In genomic region chr19:44754743-44755066, GRCh38 we compare ENCODE assay signal across 9 cellular contexts. TPM values are rescaled to one million over a fixed set of nuclear protein-coding genes. Genes with fewer than 3 reads are reported as not detected.
DNase-seq lines count a peak whose midpoint lies in the region; ATAC-seq, FAIRE-seq and TF ChIP-seq lines count a peak whose summit lies in the region.
"Had no signal": no experiment of that assay in that cellular context is flagged by ENCODE, and none has a peak within 500 bp of the region (broad histone marks: within the 10 kb centered on the region; RNA-seq: fewer than 3 reads in every experiment).

No MANE protein-coding gene starts in this region.

- H3K4me3 Mint-ChIP-seq in naive thymus-derived CD4-positive, alpha-beta T cell, result peak overlapping the region; percentile 91 to 96 (median 94)

- H3K27me3 ChIP-seq in A673 (replicated peaks; ENCODE audit: insufficient read depth, low read depth, low read length, poor library complexity), result no peaks in the 10 kb centered on the region
- peaks cover 67% of the 10 kb centered on the region for H3K27me3 ChIP-seq in HUES6 (ENCODE audit: control insufficient read depth, insufficient read depth, low read length)
- H3K27me3 ChIP-seq in naive thymus-derived CD4-positive, alpha-beta T cell (ENCODE audit: control insufficient read depth in 2 of 2, insufficient read depth in 2 of 2, low read length in 2 of 2), result no peaks in the 10 kb centered on the region

- BruUV-seq in A673 (replicated peaks; lab: Mats Ljungman, UMichigan), result no TSS peak

- H3K9me3 Mint-ChIP-seq in naive thymus-derived CD4-positive, alpha-beta T cell, result peaks cover 0 to 1% (median 0%) of the 10 kb centered on the region in 11 donors

- POLR2A ChIA-PET in A673 (lab: Charles Lee; ENCODE audit: low non-redundant PET), result interaction anchor here (0.6 kb wide), 1 partner anchor 12 kb away, joined by 5 read pairs; no protein-coding TSS in a partner anchor
- POLR2A ChIA-PET in naive thymus-derived CD4-positive, alpha-beta T cell (lab: Charles Lee), result interaction anchor here (1.2 to 1.9 kb wide), 5 partner anchors 10 to 63 kb away, joined by 3 to 7 read pairs (median 6); no protein-coding TSS in a partner anchor

- H3K9ac ChIP-seq in HUES6 (ENCODE audit: low read length), result no peak overlapping the region

- CTCF ChIA-PET in A673 (lab: Charles Lee), result interaction anchor here (0.6 kb wide), 1 partner anchor 160 kb away, joined by 3 read pairs; no protein-coding TSS in a partner anchor
- CTCF ChIA-PET in naive thymus-derived CD4-positive, alpha-beta T cell (lab: Charles Lee), result interaction anchor here (1.2 to 1.3 kb wide), 2 partner anchors 29 to 31 kb away, joined by 3 to 5 read pairs; no protein-coding TSS in a partner anchor

- ATAC-seq in naive thymus-derived CD4-positive, alpha-beta T cell, result no peak

- peaks cover 31 to 71% (median 59%) of the 10 kb centered on the region in 7 donors for H3K4me1 Mint-ChIP-seq in naive thymus-derived CD4-positive, alpha-beta T cell

- TF ChIP-seq CTCF in A673 (conservative IDR thresholded peaks at IDR 0.05; ENCODE audit: low read depth, low read length), result no peak

- H3K4me3 ChIP-seq in A673 (ENCODE audit: low read depth, low read length, poor library complexity, severe bottlenecking), result peak overlapping the region; percentile 29
- H3K4me3 ChIP-seq in HUES6 (ENCODE audit: low read depth, low read length), result peak overlapping the region; percentile 79
- peak overlapping the region; percentile 81 for H3K4me3 ChIP-seq in naive thymus-derived CD4-positive, alpha-beta T cell (ENCODE audit: low read length)

- intact Hi-C loops in A673 (cut with micrococcal nuclease; ENCODE audit: unreplicated experiment), result no loop called here
- intact Hi-C loops in naive thymus-derived CD4-positive, alpha-beta T cell (cut with micrococcal nuclease), result loop anchor here in 1 of 2 donors (5.0 kb wide), 1 partner anchor 972 kb away; the partner anchor contains the start of gene KCNN4

- H3K27ac ChIP-seq in A673 (ENCODE audit: low read depth, low read length, poor library complexity, severe bottlenecking), result peak overlapping the region; percentile 60
- H3K27ac ChIP-seq in HUES6 (ENCODE audit: low read depth, low read length), result no peak overlapping the region; the same call in 1 of the 2 replicates
- H3K27ac ChIP-seq in caudate nucleus (ENCODE audit: low read depth, low read length), result peak overlapping the region; percentile 40
- H3K27ac ChIP-seq in naive thymus-derived CD4-positive, alpha-beta T cell (ENCODE audit: low read depth, low read length), result peak overlapping the region; percentile 97

- H3K4me1 ChIP-seq in A673 (ENCODE audit: insufficient read depth, low read length, poor library complexity, severe bottlenecking) (peaks cover 27% of the 10 kb centered on the region), HUES6 (ENCODE audit: control insufficient read depth, insufficient read depth, low read length) (peaks cover 33% of the 10 kb centered on the region)
- peaks cover 40 to 54% of the 10 kb centered on the region in 2 donors for H3K4me1 ChIP-seq in naive thymus-derived CD4-positive, alpha-beta T cell (ENCODE audit: control insufficient read depth in 2 of 2, insufficient read depth in 2 of 2, low read length in 2 of 2)

- H3K9me3 ChIP-seq in A673 (ENCODE audit: low read depth, low read length, poor library complexity, severe bottlenecking), result no peaks in the 10 kb centered on the region
- no peaks in the 10 kb centered on the region for H3K9me3 ChIP-seq in HUES6 (ENCODE audit: control insufficient read depth, insufficient read depth, low read depth, low read length)
- H3K9me3 ChIP-seq in naive thymus-derived CD4-positive, alpha-beta T cell (ENCODE audit: control insufficient read depth in 2 of 3, low read length in 3 of 3), result no peaks in the 10 kb centered on the region

- peaks cover 0 to 64% (median 6%) of the 10 kb centered on the region in 5 donors for H3K36me3 Mint-ChIP-seq in naive thymus-derived CD4-positive, alpha-beta T cell

- no peak for FAIRE-seq in GM12891 (lab: Jason Lieb, UNC)

- peak overlapping the region; percentile 93 to 99 (median 97) for H3K27ac Mint-ChIP-seq in naive thymus-derived CD4-positive, alpha-beta T cell

- no peak for DNase-seq in A673 (ENCODE audit: low spot score)
- no peak for DNase-seq in caudate nucleus (lab: John Stamatoyannopoulos, UW)
- no peak for DNase-seq in naive thymus-derived CD4-positive, alpha-beta T cell
- DNase-seq in GM12891 (ENCODE audit: insufficient read length, low spot score), result no peak
- DNase-seq in NCI-H2029 treated with DMSO at 0.1 percent for 48 hours (lab: John Stamatoyannopoulos, UW), result no peak
- DNase-seq in Kasumi-1 (lab: John Stamatoyannopoulos, UW), result no peak
- DNase-seq in AG08396 (ENCODE audit: low spot score), result no peak

- H3K27me3 Mint-ChIP-seq in naive thymus-derived CD4-positive, alpha-beta T cell, result peaks cover 0 to 3% (median 0%) of the 10 kb centered on the region in 5 donors

- H3K36me3 ChIP-seq in A673 (ENCODE audit: insufficient read depth, low read length, poor library complexity, severe bottlenecking), result no peaks in the 10 kb centered on the region
- H3K36me3 ChIP-seq in HUES6 (ENCODE audit: control insufficient read depth, insufficient read depth, low read length), result no peaks in the 10 kb centered on the region; the same call in 1 of the 2 replicates
- peaks cover 0 to 38% (median 3%) of the 10 kb centered on the region in 3 experiments for H3K36me3 ChIP-seq in naive thymus-derived CD4-positive, alpha-beta T cell (ENCODE audit: control insufficient read depth in 2 of 3, insufficient read depth in 3 of 3, low read length in 3 of 3)

- TF ChIP-seq POLR2A in GM12891 (IDR thresholded peaks at IDR 0.05; ENCODE audit: low read depth, low read length), result no peak; the same call in 1 of the 2 replicates

TF ChIP-seq in GM12891, 5 proteins besides CTCF, POLR2A, EP300 and RAD21:
- no peak for TF ChIP-seq PAX5 (IDR thresholded peaks at IDR 0.05; ENCODE audit: insufficient read depth, low read length, severe bottlenecking)
- no peak for TF ChIP-seq POLR2AphosphoS5 (IDR thresholded peaks at IDR 0.05; ENCODE audit: low read depth, low read length)
- TF ChIP-seq TAF1 (IDR thresholded peaks at IDR 0.05; ENCODE audit: low read depth, low read length), result no peak
- TF ChIP-seq POU2F2 (IDR thresholded peaks at IDR 0.05; ENCODE audit: low read depth, low read length), result no peak

RNA-seq across cellular contexts. Expression of gene BCL3, which starts 6.2 kb away (rescaled TPM):
- 6.6 and 9.9 TPM in 2 replicates for total RNA-seq in A673 (2021)
- 100 to 1,000 TPM in 1 of 5 experiments, 10 to 100 TPM in 4; 10.2 to 107 (median 94.2) TPM for total RNA-seq in naive thymus-derived CD4-positive, alpha-beta T cell
- polyA plus RNA-seq in naive thymus-derived CD4-positive, alpha-beta T cell, result 1 to 10 TPM; 3.3 to 8.9 TPM
- polyA plus RNA-seq in GM12891 (2012; ENCODE audit: low read depth, missing spikeins), result 16.1 TPM

RNA-seq across cellular contexts. Expression of gene CBLC, which starts 23.0 kb away (rescaled TPM):
- total RNA-seq in A673 (2021), result not detected in 2 replicates
- not detected for total RNA-seq in naive thymus-derived CD4-positive, alpha-beta T cell
- polyA plus RNA-seq in naive thymus-derived CD4-positive, alpha-beta T cell, result not detected
- polyA plus RNA-seq in GM12891 (2012; ENCODE audit: low read depth, missing spikeins), result not detected
- total RNA-seq: posterior vena cava had no signal

RNA-seq across cellular contexts. Expression of gene BCAM, which starts 54.2 kb away (rescaled TPM):
- 3.4 and 6.6 TPM in 2 replicates for total RNA-seq in A673 (2021)
- under 1 TPM in 1 of 5 experiments, not detected in 4; 0.42 TPM for total RNA-seq in naive thymus-derived CD4-positive, alpha-beta T cell
- polyA plus RNA-seq in naive thymus-derived CD4-positive, alpha-beta T cell, result not detected
- not detected for polyA plus RNA-seq in GM12891 (2012; ENCODE audit: low read depth, missing spikeins)

RNA-seq across cellular contexts. Expression of gene CEACAM16, which starts 55.8 kb away (rescaled TPM):
- not detected in 2 replicates for total RNA-seq in A673 (2021)
- total RNA-seq in naive thymus-derived CD4-positive, alpha-beta T cell, result not detected
- polyA plus RNA-seq in naive thymus-derived CD4-positive, alpha-beta T cell, result not detected
- polyA plus RNA-seq in GM12891 (2012; ENCODE audit: low read depth, missing spikeins), result 0.05 TPM
- total RNA-seq: posterior vena cava had no signal

Comparison
In these comparisons a context has a peak if more than half of its experiments do, and no peak if none do; other contexts are left out.
1. H3K4me3 ChIP-seq: peak in every context shown above with its lines; median percentile 81 in naive thymus-derived CD4-positive, alpha-beta T cell; 79 in HUES6; 29 in A673.